ENCODE assay signal across 25 cellular contexts in the genomic region with DNA sequence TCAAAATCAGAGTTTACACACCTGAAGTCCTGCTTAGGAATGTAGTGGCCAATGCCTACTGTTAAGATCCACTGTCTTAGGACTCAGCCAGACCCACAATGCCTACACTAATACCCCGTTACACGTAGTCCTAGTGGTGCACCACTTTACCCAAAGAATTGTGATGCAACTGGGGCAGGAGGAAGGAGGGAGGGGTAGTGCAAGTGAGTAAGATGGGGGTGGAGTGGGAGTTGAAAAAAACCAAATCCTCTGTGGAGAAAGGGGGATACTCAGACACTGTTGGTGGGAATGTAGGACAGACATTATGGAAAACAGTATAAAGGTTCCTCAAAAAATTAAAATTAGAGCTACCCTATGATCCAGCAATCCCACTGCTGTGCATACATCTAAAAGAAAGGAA. TPM values are rescaled to one million over a fixed set of nuclear protein-coding genes. Genes with fewer than 3 reads are reported as not detected.
"Had no signal": no experiment of that assay in that cellular context is flagged by ENCODE, and none has a peak within 500 bp of the region (broad histone marks: within the 10 kb centered on the region; RNA-seq: fewer than 3 reads in every experiment).

No MANE protein-coding gene starts in this region.

- H3K36me3 ChIP-seq: esophagus muscularis mucosa, gastrocnemius medialis, heart right ventricle, left lung, lower lobe of right lung had no signal

- H3K4me1 Mint-ChIP-seq: mesothelial cell of epicardium had no signal

- H3K27ac Mint-ChIP-seq: mesothelial cell of epicardium, naive B cell had no signal

- H3K4me3 Mint-ChIP-seq: mesothelial cell of epicardium, naive B cell had no signal

- H3K9me3 Mint-ChIP-seq: mesothelial cell of epicardium, naive B cell had no signal

- H3K4me3 ChIP-seq: coronary artery, dorsolateral prefrontal cortex, esophagus muscularis mucosa, gastrocnemius medialis, heart right ventricle, left lung, lower lobe of right lung, mucosa of descending colon had no signal

- H3K36me3 Mint-ChIP-seq: mesothelial cell of epicardium, naive B cell had no signal

- FAIRE-seq: colon, endothelial cell of umbilical vein, islet of Langerhans, keratinocyte had no signal

- H3K27me3 ChIP-seq: dorsolateral prefrontal cortex, gastrocnemius medialis had no signal

- DNase-seq: dermis blood vessel endothelial cell; dorsolateral prefrontal cortex; effector CD4-positive, alpha-beta T cell; effector memory CD4-positive, alpha-beta T cell; foreskin keratinocyte; gastrocnemius medialis; glutamatergic neuron; head of caudate nucleus; heart right ventricle; hippocampal formation; left cardiac atrium; left lung; left ventricle myocardium superior; lower lobe of right lung; mesenchymal stem cell; mucosa of descending colon; naive B cell had no signal

RNA-seq across cellular contexts. Expression of a gene that starts 19.5 kb away (rescaled TPM):
- total RNA-seq: dermis blood vessel endothelial cell, endothelial cell of umbilical vein, foreskin keratinocyte, gastrocnemius medialis, left lung, left ventricle myocardium superior, lower lobe of right lung, lung microvascular endothelial cell had no signal
